13 cellular contexts compared by ENCODE assay signal in genomic region chr1:233707906-233708292, GRCh38.
DNase-seq lines count a peak whose midpoint lies in the region; ATAC-seq and TF ChIP-seq lines count a peak whose summit lies in the region.
"Had no signal": no experiment of that assay in that cellular context is flagged by ENCODE, and none has a peak within 500 bp of the region (broad histone marks: within the 10 kb centered on the region; RNA-seq: fewer than 3 reads in every experiment).

No MANE protein-coding gene starts in this region.

- TF ChIP-seq EP300 in SK-N-SH (IDR thresholded peaks at IDR 0.05; ENCODE audit: borderline replicate concordance in 1 of 2, low read depth in 1 of 2, low read length in 1 of 2) = 0 out of 4 replicates have a peak, but pooled peaks of 1 of the 2 experiments have one; percentile 18

- POLR2A ChIA-PET in HCT116 (lab: Charles Lee) = no interaction called here
- POLR2A ChIA-PET in SK-N-SH (lab: Yijun Ruan, JAX) = no interaction called here

- WGBS in SK-N-SH (ENCODE audit: low lambda C conversion rate) = 28% methylated on average over 4 of the region's 4 CpGs

- intact Hi-C loops in HCT116 (cut with micrococcal nuclease) = no loop called here
- intact Hi-C loops in natural killer cell (cut with micrococcal nuclease) = no loop called here
- intact Hi-C loops in activated naive CD4-positive, alpha-beta T cell treated with anti-CD3 and anti-CD28 coated beads for 36 hours (cut with micrococcal nuclease) = no loop called here

- H3K36me3 ChIP-seq in HCT116 (ENCODE audit: control insufficient read depth in 1 of 2, insufficient read depth in 2 of 2, low read length in 2 of 2) (no peaks in the 10 kb centered on the region), SK-N-SH (replicated peaks in 1 of 2; ENCODE audit: control insufficient read depth in 1 of 2, insufficient read depth in 2 of 2, low read length in 1 of 2) (no peaks in the 10 kb centered on the region), right atrium auricular region (no peaks in the 10 kb centered on the region)

- DNase-seq in HCT116 (ENCODE audit: low read depth, low spot score) (no peak), SK-N-SH (no peak), right atrium auricular region (ENCODE audit: low spot score) (no peak), progenitor cell of endocrine pancreas (ENCODE audit: low spot score, unreplicated experiment) (no peak), natural killer cell (no peak), type B pancreatic cell (ENCODE audit: extremely low spot score, unreplicated experiment) (no peak)
- no peak for DNase-seq in activated naive CD4-positive, alpha-beta T cell treated with anti-CD3 and anti-CD28 coated beads for 36 hours
- DNase-seq: activated gamma-delta T cell; Karpas-422; naive thymus-derived CD8-positive, alpha-beta T cell; NCI-H1417 treated with DMSO at 0.1 percent for 48 hours had no signal

- H3K27me3 Mint-ChIP-seq in progenitor cell of endocrine pancreas (no peaks in the 10 kb centered on the region), natural killer cell (ENCODE audit: low read depth in 2 of 2) (no peaks in the 10 kb centered on the region), type B pancreatic cell (no peaks in the 10 kb centered on the region)
- peaks cover 7% of the 10 kb centered on the region for H3K27me3 Mint-ChIP-seq in activated naive CD4-positive, alpha-beta T cell treated with anti-CD3 and anti-CD28 coated beads for 36 hours (ENCODE audit: low read depth)

- TF ChIP-seq CTCF in HCT116 (IDR thresholded peaks at IDR 0.05 in 2 of 3, conservative IDR thresholded peaks at IDR 0.05 in 1 of 3; ENCODE audit: borderline replicate concordance in 1 of 3, insufficient read depth in 1 of 3, low read depth in 2 of 3, low read length in 2 of 3) (no peak), SK-N-SH (IDR thresholded peaks at IDR 0.05) (no peak), right atrium auricular region (IDR thresholded peaks at IDR 0.05) (no peak), progenitor cell of endocrine pancreas (IDR thresholded peaks at IDR 0.05; ENCODE audit: unreplicated experiment) (no peak), natural killer cell (IDR thresholded peaks at IDR 0.05) (no peak), type B pancreatic cell (conservative IDR thresholded peaks at IDR 0.05) (no peak)

- H3K9ac ChIP-seq in HCT116 (ENCODE audit: low read length) (no peak overlapping the region; the same call in 1 of the 2 replicates), SK-N-SH (no peak overlapping the region)

- peaks cover 24 to 35% of the 10 kb centered on the region in 2 experiments for H3K4me1 ChIP-seq in HCT116 (ENCODE audit: control insufficient read depth in 1 of 2, insufficient read depth in 2 of 2, low read length in 2 of 2)
- peaks cover 21 to 33% of the 10 kb centered on the region in 2 experiments; a peak in 3 of 4 replicates for H3K4me1 ChIP-seq in SK-N-SH (ENCODE audit: control insufficient read depth in 1 of 2, insufficient read depth in 2 of 2, low read depth in 1 of 2, low read length in 1 of 2)
- peaks cover 0 to 26% of the 10 kb centered on the region in 2 donors for H3K4me1 ChIP-seq in right atrium auricular region

- H3K79me2 ChIP-seq in HCT116 (ENCODE audit: insufficient read depth, low read length) = no peaks in the 10 kb centered on the region
- H3K79me2 ChIP-seq in SK-N-SH (ENCODE audit: insufficient read depth) = no peaks in the 10 kb centered on the region

- no peak overlapping the region for H3K4me3 ChIP-seq in HCT116 (replicated peaks in 1 of 2; ENCODE audit: low read depth in 1 of 2, low read length in 2 of 2)
- no peak overlapping the region for H3K4me3 ChIP-seq in SK-N-SH (ENCODE audit: low read depth in 2 of 2, low read length in 1 of 2)
- no peak overlapping the region for H3K4me3 ChIP-seq in right atrium auricular region

- RAD21 ChIA-PET in HCT116 (lab: Charles Lee; ENCODE audit: low non-redundant PET in 1 of 2, low total read pairs in 2 of 2, uncharacterized antibody in 2 of 2, unreplicated experiment in 2 of 2) = no interaction called here

- H3K9me3 Mint-ChIP-seq in progenitor cell of endocrine pancreas (ENCODE audit: low read depth) (peaks cover 3% of the 10 kb centered on the region), natural killer cell (no peaks in the 10 kb centered on the region), type B pancreatic cell (peaks cover 11% of the 10 kb centered on the region)
- peaks cover 5% of the 10 kb centered on the region for H3K9me3 Mint-ChIP-seq in activated naive CD4-positive, alpha-beta T cell treated with anti-CD3 and anti-CD28 coated beads for 36 hours
- H3K9me3 Mint-ChIP-seq: T-helper 2 cell treated with Interferon-gamma antibody and Interleukin-4, amounts not matched to agents 5 μg/mL and 100 μg/mL, for 36 hours had no signal

- no TSS peak for BruUV-seq in HCT116 (replicated peaks; lab: Mats Ljungman, UMichigan)

- H3K27me3 ChIP-seq in HCT116 (ENCODE audit: insufficient read depth, low read length) (no peaks in the 10 kb centered on the region), SK-N-SH (ENCODE audit: insufficient read depth) (no peaks in the 10 kb centered on the region), right atrium auricular region (no peaks in the 10 kb centered on the region)

- peak overlapping the region; percentile 15 for H3K27ac Mint-ChIP-seq in progenitor cell of endocrine pancreas
- no peak overlapping the region for H3K27ac Mint-ChIP-seq in natural killer cell
- H3K27ac Mint-ChIP-seq in type B pancreatic cell = no peak overlapping the region
- no peak overlapping the region for H3K27ac Mint-ChIP-seq in activated naive CD4-positive, alpha-beta T cell treated with anti-CD3 and anti-CD28 coated beads for 36 hours
- H3K27ac Mint-ChIP-seq: naive thymus-derived CD8-positive, alpha-beta T cell; T-helper 2 cell treated with Interferon-gamma antibody and Interleukin-4, amounts not matched to agents 5 μg/mL and 100 μg/mL, for 36 hours had no signal

- H3K4me2 ChIP-seq in HCT116 (ENCODE audit: low read length) = peak overlapping the region; percentile 58
- H3K4me2 ChIP-seq in SK-N-SH = peak overlapping the region; percentile 66

- H3K36me3 Mint-ChIP-seq in progenitor cell of endocrine pancreas (ENCODE audit: insufficient read depth) (no peaks in the 10 kb centered on the region), natural killer cell (no peaks in the 10 kb centered on the region), type B pancreatic cell (no peaks in the 10 kb centered on the region)
- no peaks in the 10 kb centered on the region for H3K36me3 Mint-ChIP-seq in activated naive CD4-positive, alpha-beta T cell treated with anti-CD3 and anti-CD28 coated beads for 36 hours (ENCODE audit: low read depth)

- peaks cover 29% of the 10 kb centered on the region for H3F3A ChIP-seq in SK-N-SH (replicated peaks; ENCODE audit: insufficient read depth)

- no peak for TF ChIP-seq RAD21 in HCT116 (IDR thresholded peaks at IDR 0.05; ENCODE audit: low read depth)
- no peak for TF ChIP-seq RAD21 in SK-N-SH (IDR thresholded peaks at IDR 0.05; ENCODE audit: low read length)

- H4K20me1 ChIP-seq in HCT116 (ENCODE audit: insufficient read depth) (no peaks in the 10 kb centered on the region), SK-N-SH (ENCODE audit: insufficient read depth) (no peaks in the 10 kb centered on the region)

- H3K9me2 ChIP-seq in HCT116 (ENCODE audit: insufficient read depth) (no peaks in the 10 kb centered on the region), SK-N-SH (no peaks in the 10 kb centered on the region)

- CTCF ChIA-PET in HCT116 (lab: Charles Lee) = no interaction called here
- CTCF ChIA-PET in SK-N-SH (lab: Yijun Ruan, JAX) = no interaction called here
- CTCF ChIA-PET in activated naive CD4-positive, alpha-beta T cell treated with anti-CD3 and anti-CD28 coated beads for 36 hours (lab: Charles Lee) = no interaction called here

- ATAC-seq in HCT116 (peak; percentile 66), natural killer cell (no peak), GM19351 (IDR thresholded peaks at IDR 0.05; ENCODE audit: unreplicated experiment) (no peak)
- ATAC-seq: naive thymus-derived CD8-positive, alpha-beta T cell had no signal

- H3K27ac ChIP-seq in HCT116 (ENCODE audit: low read depth, low read length) (peak overlapping the region; percentile 36), SK-N-SH (ENCODE audit: low read depth in 2 of 2, low read length in 1 of 2) (peak overlapping the region; percentile 80 to 91), right atrium auricular region (peak overlapping the region; percentile 18 to 76)

- H3K9me3 ChIP-seq in HCT116 (ENCODE audit: control insufficient read depth in 1 of 2, insufficient read depth in 1 of 2, low read depth in 1 of 2, low read length in 2 of 2) (no peaks in the 10 kb centered on the region), SK-N-SH (no peaks in the 10 kb centered on the region), right atrium auricular region (no peaks in the 10 kb centered on the region)

- H3K4me3 Mint-ChIP-seq in progenitor cell of endocrine pancreas (ENCODE audit: low read depth) (no peak overlapping the region), natural killer cell (no peak overlapping the region), type B pancreatic cell (no peak overlapping the region)
- no peak overlapping the region for H3K4me3 Mint-ChIP-seq in activated naive CD4-positive, alpha-beta T cell treated with anti-CD3 and anti-CD28 coated beads for 36 hours
- H3K4me3 Mint-ChIP-seq: naive thymus-derived CD8-positive, alpha-beta T cell; T-helper 2 cell treated with Interferon-gamma antibody and Interleukin-4, amounts not matched to agents 5 μg/mL and 100 μg/mL, for 36 hours had no signal

- no peak for TF ChIP-seq POLR2A in HCT116 (IDR thresholded peaks at IDR 0.05; ENCODE audit: borderline replicate concordance, extremely low read depth, insufficient read depth, insufficient read length)

- peak overlapping the region; percentile 1 for H2AFZ ChIP-seq in HCT116 (ENCODE audit: low read depth, low read length, poor library complexity, severe bottlenecking)
- peak overlapping the region; percentile 23; the same call in 1 of the 2 replicates for H2AFZ ChIP-seq in SK-N-SH (ENCODE audit: low read depth)

- peaks cover 38% of the 10 kb centered on the region for H3K4me1 Mint-ChIP-seq in progenitor cell of endocrine pancreas (ENCODE audit: low read depth)
- H3K4me1 Mint-ChIP-seq in natural killer cell = no peaks in the 10 kb centered on the region
- H3K4me1 Mint-ChIP-seq in type B pancreatic cell (ENCODE audit: unreplicated experiment) = peaks cover 29% of the 10 kb centered on the region
- H3K4me1 Mint-ChIP-seq in activated naive CD4-positive, alpha-beta T cell treated with anti-CD3 and anti-CD28 coated beads for 36 hours (ENCODE audit: low read depth) = no peaks in the 10 kb centered on the region
- H3K4me1 Mint-ChIP-seq: naive thymus-derived CD8-positive, alpha-beta T cell had no signal
